ENCODE assay signal across 10 cellular contexts in the genomic region with DNA sequence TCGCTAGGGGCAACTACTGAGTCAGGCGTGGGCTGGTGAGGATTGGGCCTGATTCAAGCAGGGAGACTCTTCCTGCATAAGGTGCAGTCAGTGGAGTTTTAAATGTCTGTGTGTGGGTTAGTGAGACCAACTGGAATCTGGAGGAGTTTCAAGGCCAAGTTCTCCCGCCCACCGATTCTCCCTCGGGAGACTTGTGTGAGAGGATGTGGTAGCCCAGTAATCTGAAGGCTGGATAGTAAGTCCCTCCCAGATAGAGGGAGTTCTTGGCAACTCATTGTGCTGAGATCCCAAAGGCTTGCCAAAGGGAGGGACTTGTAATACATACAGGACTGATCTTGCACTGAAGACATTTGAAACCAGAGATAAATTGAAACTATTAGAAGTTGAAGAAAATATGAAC. TPM values are rescaled to one million over a fixed set of nuclear protein-coding genes. Genes with fewer than 3 reads are reported as not detected.
DNase-seq lines count a peak whose midpoint lies in the region; ATAC-seq, FAIRE-seq and TF ChIP-seq lines count a peak whose summit lies in the region.
"Had no signal": no experiment of that assay in that cellular context is flagged by ENCODE, and none has a peak within 500 bp of the region (broad histone marks: within the 10 kb centered on the region; RNA-seq: fewer than 3 reads in every experiment).

No MANE protein-coding gene starts in this region.

- H2AFZ ChIP-seq in Karpas-422 (ENCODE audit: low read length) = no peak overlapping the region

- TF ChIP-seq POLR2A in H54 (IDR thresholded peaks at IDR 0.05; ENCODE audit: low read depth, low read length) = no peak

- H3K36me3 ChIP-seq in Karpas-422 (ENCODE audit: insufficient read depth, low read length) = no peaks in the 10 kb centered on the region
- H3K36me3 ChIP-seq: right lobe of liver had no signal

- no peaks in the 10 kb centered on the region for H3K9me2 ChIP-seq in Karpas-422 (replicated peaks; ENCODE audit: insufficient read depth, low read length)

- H4K20me1 ChIP-seq in Karpas-422 (ENCODE audit: insufficient read depth, low read depth, low read length) = no peaks in the 10 kb centered on the region

- no peak overlapping the region for H3K4me2 ChIP-seq in Karpas-422 (ENCODE audit: low read depth, low read length, poor library complexity, severe bottlenecking)

- peak; percentile 81 for DNase-seq in AG09319 (ENCODE audit: extremely low read depth, low read depth)
- DNase-seq in HS-5 (ENCODE audit: low read depth) = peak; percentile 64
- peak; percentile 64 to 84 for DNase-seq in foreskin fibroblast
- DNase-seq in H54 (ENCODE audit: insufficient read length, low spot score) = no peak
- no peak for DNase-seq in NCI-H2196 treated with DMSO at 0.1 percent for 48 hours (lab: John Stamatoyannopoulos, UW; ENCODE audit: unreplicated experiment)
- DNase-seq in GM20000 (ENCODE audit: low spot score) = no peak
- DNase-seq in Karpas-422 = no peak
- DNase-seq: right lobe of liver had no signal

- no peak overlapping the region for H3K9ac ChIP-seq in Karpas-422 (ENCODE audit: low read length)

- no peak overlapping the region for H3K27ac ChIP-seq in Karpas-422 (ENCODE audit: low read length)
- H3K27ac ChIP-seq: right lobe of liver had no signal

- peak; percentile 26 for ATAC-seq in GM21526 (IDR thresholded peaks at IDR 0.05; ENCODE audit: low FRiP score, unreplicated experiment)
- ATAC-seq: Panc1 had no signal

- H3K4me3 ChIP-seq in foreskin fibroblast (ENCODE audit: low read depth in 1 of 2, low read length in 2 of 2) (no peak overlapping the region), Karpas-422 (ENCODE audit: low read length) (no peak overlapping the region)
- H3K4me3 ChIP-seq: right lobe of liver had no signal

- FAIRE-seq in H54 (lab: Jason Lieb, UNC) = no peak

- H3K9me3 ChIP-seq in Karpas-422 (ENCODE audit: low read length) = no peaks in the 10 kb centered on the region
- H3K9me3 ChIP-seq: right lobe of liver had no signal

- no peaks in the 10 kb centered on the region for H3K79me2 ChIP-seq in Karpas-422 (ENCODE audit: low read length)

- no peaks in the 10 kb centered on the region for H3K4me1 ChIP-seq in Karpas-422 (ENCODE audit: low read length)
- H3K4me1 ChIP-seq: right lobe of liver had no signal

- H3K27me3 ChIP-seq in Karpas-422 (ENCODE audit: low read length) = no peaks in the 10 kb centered on the region
- H3K27me3 ChIP-seq: right lobe of liver had no signal

- TF ChIP-seq CTCF in AG09319 (IDR thresholded peaks at IDR 0.05; ENCODE audit: low read depth, low read length) (no peak), foreskin fibroblast (IDR thresholded peaks at IDR 0.05; ENCODE audit: low read depth, low read length) (no peak), GM20000 (IDR thresholded peaks at IDR 0.05; ENCODE audit: extremely low read depth, missing control alignments) (no peak)

RNA-seq across cellular contexts. Expression of a gene that starts 51.8 kb away (rescaled TPM):
- total RNA-seq in Karpas-422 (2014; rRNA removed; shearing (Covaris generic); ENCODE audit: low replicate concordance) = 32.2 and 73.5 TPM in 2 replicates

Comparison
In these comparisons a context has a peak if more than half of its experiments do, and no peak if none do; other contexts are left out.
1. DNase-seq: peak in AG09319 (single experiment), HS-5 (single experiment) and foreskin fibroblast (2 of 2); none in H54 (single experiment), NCI-H2196 treated with DMSO at 0.1 percent for 48 hours (single experiment), GM20000 (single experiment) and Karpas-422 (single experiment).